Comparison of ENCODE assay signal across 13 cellular contexts in genomic region chr11:69320756-69321741, GRCh38. TPM values are rescaled to one million over a fixed set of nuclear protein-coding genes. Genes with fewer than 3 reads are reported as not detected.
DNase-seq lines count a peak whose midpoint lies in the region; ATAC-seq and TF ChIP-seq lines count a peak whose summit lies in the region.
"Had no signal": no experiment of that assay in that cellular context is flagged by ENCODE, and none has a peak within 500 bp of the region (broad histone marks: within the 10 kb centered on the region; RNA-seq: fewer than 3 reads in every experiment).

No MANE protein-coding gene starts in this region.

- no peak overlapping the region for H3K4me3 ChIP-seq in left ventricle myocardium inferior
- H3K4me3 ChIP-seq in SK-N-SH (ENCODE audit: low read depth in 2 of 2, low read length in 1 of 2) = no peak overlapping the region

- H3K9me2 ChIP-seq in SK-N-SH = no peaks in the 10 kb centered on the region

- DNase-seq in cardiac septum (ENCODE audit: low spot score) = peak; percentile 36
- DNase-seq in left ventricle myocardium inferior = no peak
- DNase-seq in SK-N-SH = no peak
- peak; percentile 65 for DNase-seq in kidney tubule cell (ENCODE audit: low spot score)
- no peak for DNase-seq in NCI-H1048 (lab: John Stamatoyannopoulos, UW)
- no peak for DNase-seq in NCI-H1436 (lab: John Stamatoyannopoulos, UW)
- DNase-seq in Ammon's horn (ENCODE audit: low spot score) = no peak
- DNase-seq: activated CD4-positive, alpha-beta T cell treated with anti-CD3 and anti-CD28 coated beads for 1 hour; BE2C; hippocampal formation; NCI-H2029 had no signal

- H3K4me1 ChIP-seq in left ventricle myocardium inferior (no peaks in the 10 kb centered on the region), SK-N-SH (ENCODE audit: control insufficient read depth in 1 of 2, insufficient read depth in 2 of 2, low read depth in 1 of 2, low read length in 1 of 2) (peaks cover 0 to 55% of the 10 kb centered on the region in 2 experiments; a peak in 2 of 4 replicates)
- H3K4me1 ChIP-seq: BE2C had no signal

- TF ChIP-seq CTCF in left ventricle myocardium inferior (IDR thresholded peaks at IDR 0.05; ENCODE audit: borderline replicate concordance) (no peak), SK-N-SH (IDR thresholded peaks at IDR 0.05) (no peak)

- H3K36me3 ChIP-seq in left ventricle myocardium inferior (no peaks in the 10 kb centered on the region), SK-N-SH (replicated peaks in 1 of 2; ENCODE audit: control insufficient read depth in 1 of 2, insufficient read depth in 2 of 2, low read length in 1 of 2) (no peaks in the 10 kb centered on the region)
- H3K36me3 ChIP-seq: BE2C had no signal

- H2AFZ ChIP-seq in SK-N-SH (ENCODE audit: low read depth) = no peak overlapping the region

- H3K4me2 ChIP-seq in SK-N-SH = peak overlapping the region; percentile 61

- 78% methylated on average over 8 of the region's 10 CpGs for WGBS in SK-N-SH (ENCODE audit: low lambda C conversion rate)

- peaks cover 38% of the 10 kb centered on the region for H3F3A ChIP-seq in SK-N-SH (replicated peaks; ENCODE audit: insufficient read depth)

- peaks cover 48% of the 10 kb centered on the region; the same call in 1 of the 2 replicates for H3K79me2 ChIP-seq in SK-N-SH (ENCODE audit: insufficient read depth)

- no peak for TF ChIP-seq RAD21 in SK-N-SH (IDR thresholded peaks at IDR 0.05; ENCODE audit: low read length)

- no peaks in the 10 kb centered on the region for H4K20me1 ChIP-seq in SK-N-SH (ENCODE audit: insufficient read depth)

- H3K9ac ChIP-seq in SK-N-SH = peak overlapping the region; percentile 84

- no peaks in the 10 kb centered on the region for H3K27me3 ChIP-seq in left ventricle myocardium inferior (ENCODE audit: low read depth)
- no peaks in the 10 kb centered on the region for H3K27me3 ChIP-seq in SK-N-SH (ENCODE audit: insufficient read depth)
- H3K27me3 ChIP-seq: BE2C had no signal

- CTCF ChIA-PET in SK-N-SH (lab: Yijun Ruan, JAX) = no interaction called here

- H3K27ac ChIP-seq in left ventricle myocardium inferior (replicated peaks) (no peak overlapping the region), SK-N-SH (ENCODE audit: low read depth in 2 of 2, low read length in 1 of 2) (peak overlapping the region in 1 of 2 experiments; percentile 99; a peak in 2 of 4 replicates)

- POLR2A ChIA-PET in SK-N-SH (lab: Yijun Ruan, JAX) = no interaction called here

- TF ChIP-seq EP300 in SK-N-SH (IDR thresholded peaks at IDR 0.05; ENCODE audit: borderline replicate concordance in 1 of 2, low read depth in 1 of 2, low read length in 1 of 2) = no peak

- H3K9me3 ChIP-seq in left ventricle myocardium inferior (replicated peaks) = peaks cover 27% of the 10 kb centered on the region
- no peaks in the 10 kb centered on the region for H3K9me3 ChIP-seq in SK-N-SH
- H3K9me3 ChIP-seq: BE2C had no signal

- intact Hi-C loops in cardiac septum (cut with DNase I) = no loop called here
- intact Hi-C loops in left ventricle myocardium inferior (cut with micrococcal nuclease) = no loop called here

- no peak for ATAC-seq in HG02885 (IDR thresholded peaks at IDR 0.05; ENCODE audit: poor library complexity, unreplicated experiment)

TF ChIP-seq in SK-N-SH, 30 proteins besides CTCF, POLR2A, EP300 and RAD21:
- TF ChIP-seq FOSL2 (IDR thresholded peaks at IDR 0.05; ENCODE audit: borderline replicate concordance, low read depth) (no peak), FOXM1 (IDR thresholded peaks at IDR 0.05; ENCODE audit: low read depth) (no peak), SIN3A (IDR thresholded peaks at IDR 0.05; ENCODE audit: borderline replicate concordance, low read depth, low read length) (no peak), FOXJ3 (CRISPR knock-in tag; IDR thresholded peaks at IDR 0.05) (no peak), GABPA (IDR thresholded peaks at IDR 0.05; ENCODE audit: low read depth) (no peak), POLR2AphosphoS5 (IDR thresholded peaks at IDR 0.05; ENCODE audit: low read depth, low read length) (no peak), ZBTB33 (IDR thresholded peaks at IDR 0.05; ENCODE audit: borderline replicate concordance, low read depth) (no peak), RCOR1 (IDR thresholded peaks at IDR 0.05; ENCODE audit: low read length) (no peak), RFX5 (IDR thresholded peaks at IDR 0.05; ENCODE audit: low read length) (no peak), TEAD4 (IDR thresholded peaks at IDR 0.05; ENCODE audit: borderline replicate concordance, insufficient read depth) (no peak), RXRA (IDR thresholded peaks at IDR 0.05; ENCODE audit: borderline replicate concordance, low read depth) (no peak), MEF2A (IDR thresholded peaks at IDR 0.05; ENCODE audit: borderline replicate concordance, low read depth) (no peak), NRF1 (IDR thresholded peaks at IDR 0.05; ENCODE audit: low read depth, low read length) (no peak), SMC3 (IDR thresholded peaks at IDR 0.05; ENCODE audit: low read depth, low read length) (no peak), JUND (IDR thresholded peaks at IDR 0.05) (no peak)
- TF ChIP-seq, protein P1, sequence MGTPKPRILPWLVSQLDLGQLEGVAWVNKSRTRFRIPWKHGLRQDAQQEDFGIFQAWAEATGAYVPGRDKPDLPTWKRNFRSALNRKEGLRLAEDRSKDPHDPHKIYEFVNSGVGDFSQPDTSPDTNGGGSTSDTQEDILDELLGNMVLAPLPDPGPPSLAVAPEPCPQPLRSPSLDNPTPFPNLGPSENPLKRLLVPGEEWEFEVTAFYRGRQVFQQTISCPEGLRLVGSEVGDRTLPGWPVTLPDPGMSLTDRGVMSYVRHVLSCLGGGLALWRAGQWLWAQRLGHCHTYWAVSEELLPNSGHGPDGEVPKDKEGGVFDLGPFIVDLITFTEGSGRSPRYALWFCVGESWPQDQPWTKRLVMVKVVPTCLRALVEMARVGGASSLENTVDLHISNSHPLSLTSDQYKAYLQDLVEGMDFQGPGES (IDR thresholded peaks at IDR 0.05; ENCODE audit: low read depth, low read length) = no peak

RNA-seq across cellular contexts. Expression of gene MYEOV, which starts 27.1 kb away (rescaled TPM):
- total RNA-seq in cardiac septum = not detected
- total RNA-seq in left ventricle myocardium inferior = not detected
- polyA plus RNA-seq in SK-N-SH (2012; rRNA removed) = 3.0 and 3.6 TPM in 2 replicates
- polyA plus RNA-seq in SK-N-SH (2012; cell fraction: cytosol; rRNA removed) = 1.4 and 1.6 TPM in 2 replicates
- 7.8 and 9.9 TPM in 2 replicates for polyA plus RNA-seq in SK-N-SH (2012; cell fraction: nucleus; rRNA removed)
- total RNA-seq: urinary bladder had no signal

Comparison
In these comparisons a context has a peak if more than half of its experiments do, and no peak if none do; other contexts are left out.
1. DNase-seq: peak in cardiac septum (single experiment) and kidney tubule cell (single experiment); none in left ventricle myocardium inferior (single experiment), SK-N-SH (single experiment), NCI-H1048 (single experiment), NCI-H1436 (single experiment) and Ammon's horn (single experiment).